Comparison of ENCODE assay signal across 1 cellular context in the genomic region with DNA sequence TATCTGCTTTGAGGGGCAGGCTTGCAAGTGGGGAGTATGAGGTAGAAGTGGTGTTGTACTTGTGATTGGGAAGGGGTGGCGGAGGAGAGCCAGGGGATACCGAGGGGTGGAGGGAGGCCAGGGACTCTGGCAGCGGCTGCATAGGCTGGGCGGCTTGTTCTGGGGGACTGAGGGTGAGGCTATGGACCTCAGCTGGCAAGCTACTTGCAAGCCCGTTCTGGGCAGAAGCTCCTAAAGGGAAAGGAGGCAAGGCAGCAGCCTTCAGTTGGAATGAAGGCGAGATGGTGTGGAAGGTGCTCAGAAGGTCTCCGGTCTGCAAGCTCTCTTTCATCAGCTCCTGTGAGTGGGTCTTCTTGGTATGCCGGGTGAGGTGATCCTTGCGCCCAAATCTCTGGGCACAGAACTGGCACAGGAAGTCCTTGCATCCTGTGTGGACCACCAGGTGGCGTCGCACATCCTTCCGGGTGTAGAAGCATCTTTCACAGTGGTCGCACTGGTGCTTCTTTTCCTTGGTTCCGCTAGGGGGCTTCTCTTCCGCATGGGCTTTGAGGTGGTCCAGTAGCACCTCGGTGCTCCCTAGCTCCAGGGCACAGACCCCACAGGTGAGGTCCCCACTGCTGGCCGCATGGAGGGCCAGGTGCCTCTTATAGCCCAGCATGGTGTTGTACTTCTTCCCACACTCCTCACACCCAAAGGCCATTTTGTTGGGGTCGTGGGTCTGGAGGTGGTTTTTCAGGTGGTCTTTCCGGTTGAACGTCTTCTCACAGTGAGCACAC.
TF ChIP-seq lines count a peak whose summit lies in the region.

No MANE protein-coding gene starts in this region.

TF ChIP-seq in K562, 482 proteins besides CTCF, POLR2A, EP300 and RAD21 (continued from another document and continues in another):
- peak in 1 of 2 experiments; percentile 80; a peak in 2 of 4 replicates for TF ChIP-seq RCOR1 (IDR thresholded peaks at IDR 0.05; ENCODE audit: borderline replicate concordance in 1 of 2, low read depth in 2 of 2, low read length in 2 of 2)
- TF ChIP-seq BCL6 (CRISPR knock-in tag; IDR thresholded peaks at IDR 0.05) = no peak
- TF ChIP-seq PCBP2 (IDR thresholded peaks at IDR 0.05; ENCODE audit: low read depth, low read length, poor library complexity, severe bottlenecking) = no peak
- TF ChIP-seq, protein P1, sequence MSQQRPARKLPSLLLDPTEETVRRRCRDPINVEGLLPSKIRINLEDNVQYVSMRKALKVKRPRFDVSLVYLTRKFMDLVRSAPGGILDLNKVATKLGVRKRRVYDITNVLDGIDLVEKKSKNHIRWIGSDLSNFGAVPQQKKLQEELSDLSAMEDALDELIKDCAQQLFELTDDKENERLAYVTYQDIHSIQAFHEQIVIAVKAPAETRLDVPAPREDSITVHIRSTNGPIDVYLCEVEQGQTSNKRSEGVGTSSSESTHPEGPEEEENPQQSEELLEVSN (IDR thresholded peaks at IDR 0.05; ENCODE audit: borderline replicate concordance in 1 of 2, extremely low read depth in 1 of 2, insufficient read depth in 1 of 2, insufficient read length in 1 of 2, low read depth in 1 of 2, low read length in 1 of 2, poor library complexity in 1 of 2, severe bottlenecking in 1 of 2) = no peak
- TF ChIP-seq ZNF23 (CRISPR knock-in tag; IDR thresholded peaks at IDR 0.05) = no peak
- TF ChIP-seq SRSF1 (IDR thresholded peaks at IDR 0.05; ENCODE audit: low read depth, low read length) = no peak
- TF ChIP-seq, protein P2, sequence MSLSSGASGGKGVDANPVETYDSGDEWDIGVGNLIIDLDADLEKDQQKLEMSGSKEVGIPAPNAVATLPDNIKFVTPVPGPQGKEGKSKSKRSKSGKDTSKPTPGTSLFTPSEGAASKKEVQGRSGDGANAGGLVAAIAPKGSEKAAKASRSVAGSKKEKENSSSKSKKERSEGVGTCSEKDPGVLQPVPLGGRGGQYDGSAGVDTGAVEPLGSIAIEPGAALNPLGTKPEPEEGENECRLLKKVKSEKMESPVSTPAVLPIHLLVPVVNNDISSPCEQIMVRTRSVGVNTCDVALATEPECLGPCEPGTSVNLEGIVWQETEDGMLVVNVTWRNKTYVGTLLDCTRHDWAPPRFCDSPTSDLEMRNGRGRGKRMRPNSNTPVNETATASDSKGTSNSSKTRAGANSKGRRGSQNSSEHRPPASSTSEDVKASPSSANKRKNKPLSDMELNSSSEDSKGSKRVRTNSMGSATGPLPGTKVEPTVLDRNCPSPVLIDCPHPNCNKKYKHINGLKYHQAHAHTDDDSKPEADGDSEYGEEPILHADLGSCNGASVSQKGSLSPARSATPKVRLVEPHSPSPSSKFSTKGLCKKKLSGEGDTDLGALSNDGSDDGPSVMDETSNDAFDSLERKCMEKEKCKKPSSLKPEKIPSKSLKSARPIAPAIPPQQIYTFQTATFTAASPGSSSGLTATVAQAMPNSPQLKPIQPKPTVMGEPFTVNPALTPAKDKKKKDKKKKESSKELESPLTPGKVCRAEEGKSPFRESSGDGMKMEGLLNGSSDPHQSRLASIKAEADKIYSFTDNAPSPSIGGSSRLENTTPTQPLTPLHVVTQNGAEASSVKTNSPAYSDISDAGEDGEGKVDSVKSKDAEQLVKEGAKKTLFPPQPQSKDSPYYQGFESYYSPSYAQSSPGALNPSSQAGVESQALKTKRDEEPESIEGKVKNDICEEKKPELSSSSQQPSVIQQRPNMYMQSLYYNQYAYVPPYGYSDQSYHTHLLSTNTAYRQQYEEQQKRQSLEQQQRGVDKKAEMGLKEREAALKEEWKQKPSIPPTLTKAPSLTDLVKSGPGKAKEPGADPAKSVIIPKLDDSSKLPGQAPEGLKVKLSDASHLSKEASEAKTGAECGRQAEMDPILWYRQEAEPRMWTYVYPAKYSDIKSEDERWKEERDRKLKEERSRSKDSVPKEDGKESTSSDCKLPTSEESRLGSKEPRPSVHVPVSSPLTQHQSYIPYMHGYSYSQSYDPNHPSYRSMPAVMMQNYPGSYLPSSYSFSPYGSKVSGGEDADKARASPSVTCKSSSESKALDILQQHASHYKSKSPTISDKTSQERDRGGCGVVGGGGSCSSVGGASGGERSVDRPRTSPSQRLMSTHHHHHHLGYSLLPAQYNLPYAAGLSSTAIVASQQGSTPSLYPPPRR (CRISPR knock-in tag; IDR thresholded peaks at IDR 0.05; ENCODE audit: borderline replicate concordance) = no peak
- TF ChIP-seq ARID1B (IDR thresholded peaks at IDR 0.05) = no peak
- no peak for TF ChIP-seq SIN3A (IDR thresholded peaks at IDR 0.05; ENCODE audit: borderline replicate concordance in 2 of 2, control insufficient read depth in 1 of 2, low read depth in 2 of 2, low read length in 2 of 2)
- no peak for TF ChIP-seq YBX1 (IDR thresholded peaks at IDR 0.05)
- TF ChIP-seq ZKSCAN1 (IDR thresholded peaks at IDR 0.05; ENCODE audit: low read depth, low read length) = 0 out of 2 replicates have a peak, but pooled peaks have one; percentile 36
- peak; percentile 60; the same call in 1 of the 2 replicates for TF ChIP-seq GABPB1 (CRISPR knock-in tag; IDR thresholded peaks at IDR 0.05)
- no peak for TF ChIP-seq MXI1 (IDR thresholded peaks at IDR 0.05; ENCODE audit: low read depth, low read length)
- TF ChIP-seq RBM22 (IDR thresholded peaks at IDR 0.05; ENCODE audit: low read depth, low read length, poor library complexity, severe bottlenecking) = no peak
- peak; percentile 31; the same call in 1 of the 2 replicates for TF ChIP-seq JUND (IDR thresholded peaks at IDR 0.05; ENCODE audit: borderline replicate concordance, low read depth, low read length)
- no peak for TF ChIP-seq JUND (tag; IDR thresholded peaks at IDR 0.05; ENCODE audit: borderline replicate concordance, low read depth, low read length)
- no peak for TF ChIP-seq RBM34 (IDR thresholded peaks at IDR 0.05; ENCODE audit: borderline replicate concordance, insufficient read depth, low read length)
- TF ChIP-seq NFE2 (IDR thresholded peaks at IDR 0.05; ENCODE audit: low read depth) = no peak
- TF ChIP-seq HNRNPL (IDR thresholded peaks at IDR 0.05; ENCODE audit: low read depth, low read length) = peak; percentile 56; the same call in 1 of the 2 replicates
- TF ChIP-seq RBFOX2 (IDR thresholded peaks at IDR 0.05; ENCODE audit: low read depth, low read length) = no peak
- 0 out of 2 replicates have a peak, but pooled peaks have one; percentile 10 for TF ChIP-seq ZNF384 (IDR thresholded peaks at IDR 0.05; ENCODE audit: low read depth, low read length)
- TF ChIP-seq, protein P3, sequence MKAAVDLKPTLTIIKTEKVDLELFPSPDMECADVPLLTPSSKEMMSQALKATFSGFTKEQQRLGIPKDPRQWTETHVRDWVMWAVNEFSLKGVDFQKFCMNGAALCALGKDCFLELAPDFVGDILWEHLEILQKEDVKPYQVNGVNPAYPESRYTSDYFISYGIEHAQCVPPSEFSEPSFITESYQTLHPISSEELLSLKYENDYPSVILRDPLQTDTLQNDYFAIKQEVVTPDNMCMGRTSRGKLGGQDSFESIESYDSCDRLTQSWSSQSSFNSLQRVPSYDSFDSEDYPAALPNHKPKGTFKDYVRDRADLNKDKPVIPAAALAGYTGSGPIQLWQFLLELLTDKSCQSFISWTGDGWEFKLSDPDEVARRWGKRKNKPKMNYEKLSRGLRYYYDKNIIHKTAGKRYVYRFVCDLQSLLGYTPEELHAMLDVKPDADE (conservative IDR thresholded peaks at IDR 0.05; ENCODE audit: control insufficient read depth, low read depth, low read length) = 0 out of 2 replicates have a peak, but pooled peaks have one; percentile 61
- peak; percentile 67; the same call in 1 of the 2 replicates for TF ChIP-seq XRCC5 (IDR thresholded peaks at IDR 0.05; ENCODE audit: low read depth, low read length)
- TF ChIP-seq ILK (tag; IDR thresholded peaks at IDR 0.05; ENCODE audit: borderline replicate concordance, low read depth) = no peak
- TF ChIP-seq FIP1L1 (IDR thresholded peaks at IDR 0.05; ENCODE audit: low read depth, low read length, poor library complexity, severe bottlenecking) = no peak
- TF ChIP-seq, protein P4, sequence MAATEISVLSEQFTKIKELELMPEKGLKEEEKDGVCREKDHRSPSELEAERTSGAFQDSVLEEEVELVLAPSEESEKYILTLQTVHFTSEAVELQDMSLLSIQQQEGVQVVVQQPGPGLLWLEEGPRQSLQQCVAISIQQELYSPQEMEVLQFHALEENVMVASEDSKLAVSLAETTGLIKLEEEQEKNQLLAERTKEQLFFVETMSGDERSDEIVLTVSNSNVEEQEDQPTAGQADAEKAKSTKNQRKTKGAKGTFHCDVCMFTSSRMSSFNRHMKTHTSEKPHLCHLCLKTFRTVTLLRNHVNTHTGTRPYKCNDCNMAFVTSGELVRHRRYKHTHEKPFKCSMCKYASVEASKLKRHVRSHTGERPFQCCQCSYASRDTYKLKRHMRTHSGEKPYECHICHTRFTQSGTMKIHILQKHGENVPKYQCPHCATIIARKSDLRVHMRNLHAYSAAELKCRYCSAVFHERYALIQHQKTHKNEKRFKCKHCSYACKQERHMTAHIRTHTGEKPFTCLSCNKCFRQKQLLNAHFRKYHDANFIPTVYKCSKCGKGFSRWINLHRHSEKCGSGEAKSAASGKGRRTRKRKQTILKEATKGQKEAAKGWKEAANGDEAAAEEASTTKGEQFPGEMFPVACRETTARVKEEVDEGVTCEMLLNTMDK (IDR thresholded peaks at IDR 0.05; ENCODE audit: borderline replicate concordance, insufficient read depth, low read depth, low read length, poor library complexity, severe bottlenecking) = peak; percentile 98
- TF ChIP-seq TBL1XR1 (IDR thresholded peaks at IDR 0.05; ENCODE audit: low read length in 2 of 2) = peak in 1 of 2 experiments; percentile 50; a peak in 1 of 4 replicates
- TF ChIP-seq, protein P5, sequence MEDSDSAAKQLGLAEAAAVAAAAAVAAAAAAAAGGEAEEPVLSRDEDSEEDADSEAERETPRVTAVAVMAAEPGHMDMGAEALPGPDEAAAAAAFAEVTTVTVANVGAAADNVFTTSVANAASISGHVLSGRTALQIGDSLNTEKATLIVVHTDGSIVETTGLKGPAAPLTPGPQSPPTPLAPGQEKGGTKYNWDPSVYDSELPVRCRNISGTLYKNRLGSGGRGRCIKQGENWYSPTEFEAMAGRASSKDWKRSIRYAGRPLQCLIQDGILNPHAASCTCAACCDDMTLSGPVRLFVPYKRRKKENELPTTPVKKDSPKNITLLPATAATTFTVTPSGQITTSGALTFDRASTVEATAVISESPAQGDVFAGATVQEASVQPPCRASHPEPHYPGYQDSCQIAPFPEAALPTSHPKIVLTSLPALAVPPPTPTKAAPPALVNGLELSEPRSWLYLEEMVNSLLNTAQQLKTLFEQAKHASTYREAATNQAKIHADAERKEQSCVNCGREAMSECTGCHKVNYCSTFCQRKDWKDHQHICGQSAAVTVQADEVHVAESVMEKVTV (CRISPR knock-in tag; IDR thresholded peaks at IDR 0.05) = peak; percentile 70
- no peak for TF ChIP-seq GTF2F1 (IDR thresholded peaks at IDR 0.05; ENCODE audit: low read depth, low read length)
- no peak for TF ChIP-seq ELF4 (CRISPR knock-in tag; IDR thresholded peaks at IDR 0.05)
- TF ChIP-seq FOS (IDR thresholded peaks at IDR 0.05; ENCODE audit: extremely low read depth, insufficient read length) = no peak
- no peak for TF ChIP-seq EP400 (IDR thresholded peaks at IDR 0.05)
- TF ChIP-seq CC2D1A (IDR thresholded peaks at IDR 0.05) = peak; percentile 67; the same call in 1 of the 2 replicates
- TF ChIP-seq, protein P6, sequence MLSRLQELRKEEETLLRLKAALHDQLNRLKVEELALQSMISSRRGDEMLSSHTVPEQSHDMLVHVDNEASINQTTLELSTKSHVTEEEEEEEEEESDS (CRISPR knock-in tag; IDR thresholded peaks at IDR 0.05) = no peak
- no peak for TF ChIP-seq NR3C1 (CRISPR knock-in tag; IDR thresholded peaks at IDR 0.05)
- TF ChIP-seq ZKSCAN8 (CRISPR knock-in tag; IDR thresholded peaks at IDR 0.05) = no peak
- TF ChIP-seq ZNF311 (CRISPR knock-in tag; IDR thresholded peaks at IDR 0.05) = 0 out of 2 replicates have a peak, but pooled peaks have one; percentile 16
- TF ChIP-seq HIVEP1 (CRISPR knock-in tag; IDR thresholded peaks at IDR 0.05) = no peak
- no peak for TF ChIP-seq CREBBP (IDR thresholded peaks at IDR 0.05; ENCODE audit: low read depth, low read length)
- peak; percentile 83; the same call in 1 of the 2 replicates for TF ChIP-seq ETV5 (CRISPR knock-in tag; IDR thresholded peaks at IDR 0.05; ENCODE audit: low read depth)
- TF ChIP-seq, protein P7, sequence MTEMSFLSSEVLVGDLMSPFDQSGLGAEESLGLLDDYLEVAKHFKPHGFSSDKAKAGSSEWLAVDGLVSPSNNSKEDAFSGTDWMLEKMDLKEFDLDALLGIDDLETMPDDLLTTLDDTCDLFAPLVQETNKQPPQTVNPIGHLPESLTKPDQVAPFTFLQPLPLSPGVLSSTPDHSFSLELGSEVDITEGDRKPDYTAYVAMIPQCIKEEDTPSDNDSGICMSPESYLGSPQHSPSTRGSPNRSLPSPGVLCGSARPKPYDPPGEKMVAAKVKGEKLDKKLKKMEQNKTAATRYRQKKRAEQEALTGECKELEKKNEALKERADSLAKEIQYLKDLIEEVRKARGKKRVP (CRISPR knock-in tag; IDR thresholded peaks at IDR 0.05) = no peak
- TF ChIP-seq, protein P8, sequence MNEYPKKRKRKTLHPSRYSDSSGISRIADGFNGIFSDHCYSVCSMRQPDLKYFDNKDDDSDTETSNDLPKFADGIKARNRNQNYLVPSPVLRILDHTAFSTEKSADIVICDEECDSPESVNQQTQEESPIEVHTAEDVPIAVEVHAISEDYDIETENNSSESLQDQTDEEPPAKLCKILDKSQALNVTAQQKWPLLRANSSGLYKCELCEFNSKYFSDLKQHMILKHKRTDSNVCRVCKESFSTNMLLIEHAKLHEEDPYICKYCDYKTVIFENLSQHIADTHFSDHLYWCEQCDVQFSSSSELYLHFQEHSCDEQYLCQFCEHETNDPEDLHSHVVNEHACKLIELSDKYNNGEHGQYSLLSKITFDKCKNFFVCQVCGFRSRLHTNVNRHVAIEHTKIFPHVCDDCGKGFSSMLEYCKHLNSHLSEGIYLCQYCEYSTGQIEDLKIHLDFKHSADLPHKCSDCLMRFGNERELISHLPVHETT (CRISPR knock-in tag; conservative IDR thresholded peaks at IDR 0.05 in 1 of 2, IDR thresholded peaks at IDR 0.05 in 1 of 2) = no peak
- TF ChIP-seq ZNF445 (CRISPR knock-in tag; IDR thresholded peaks at IDR 0.05; ENCODE audit: low read depth) = no peak
- peak; percentile 63; the same call in 1 of the 2 replicates for TF ChIP-seq EHMT2 (IDR thresholded peaks at IDR 0.05)
- TF ChIP-seq MCM7 (IDR thresholded peaks at IDR 0.05) = no peak
- TF ChIP-seq HDAC3 (IDR thresholded peaks at IDR 0.05; ENCODE audit: borderline replicate concordance, partially characterized antibody) = no peak
- TF ChIP-seq MAZ (CRISPR knock-in tag; conservative IDR thresholded peaks at IDR 0.05 in 1 of 2, IDR thresholded peaks at IDR 0.05 in 1 of 2) = 0 out of 4 replicates have a peak, but pooled peaks of 1 of the 2 experiments have one; percentile 28
- no peak for TF ChIP-seq ZNF766 (CRISPR knock-in tag; conservative IDR thresholded peaks at IDR 0.05)
- TF ChIP-seq TEAD1 (CRISPR knock-in tag; IDR thresholded peaks at IDR 0.05) = 0 out of 4 replicates have a peak, but pooled peaks of 1 of the 2 experiments have one; percentile 9
